ENCODE assay signal across 21 cellular contexts in genomic region chr14:50013934-50014333, GRCh38.
A peak's percentile ranks its signal among the peaks of the same experiment; 100 is the strongest.
DNase-seq lines count a peak whose midpoint lies in the region; ATAC-seq, FAIRE-seq and TF ChIP-seq lines count a peak whose summit lies in the region.
"Had no signal": no experiment of that assay in that cellular context is flagged by ENCODE, and none has a peak within 500 bp of the region (broad histone marks: within the 10 kb centered on the region; RNA-seq: fewer than 3 reads in every experiment).

No MANE protein-coding gene starts in this region.

- peaks cover 96% of the 10 kb centered on the region for H3K36me3 Mint-ChIP-seq in activated T-helper 17 cell treated with anti-CD3 and anti-CD28 coated beads, Interleukin-2, amount 50 U/mL, for 72 hours (ENCODE audit: low read depth)
- H3K36me3 Mint-ChIP-seq in stimulated activated naive B cell treated with anti-CD40 and anti-IgM and Interleukin-4, amounts not matched to agents 10 μg/mL and 1 μg/mL and 100 μg/mL, for 72 hours: peaks cover 7 to 10% of the 10 kb centered on the region in 2 donors

- ATAC-seq in HCT116: no peak; the same call in 1 of the 2 replicates
- ATAC-seq in activated T-helper 17 cell treated with anti-CD3 and anti-CD28 coated beads, Interleukin-2, amount 50 U/mL, for 72 hours (replicated peaks): no peak
- no peak for ATAC-seq in stimulated activated naive B cell treated with anti-CD40 and anti-IgM and Interleukin-4, amounts not matched to agents 10 μg/mL and 1 μg/mL and 100 μg/mL, for 72 hours (replicated peaks)
- no peak for ATAC-seq in HG03135 (IDR thresholded peaks at IDR 0.05; ENCODE audit: unreplicated experiment)
- no peak for ATAC-seq in GM19467 (IDR thresholded peaks at IDR 0.05; ENCODE audit: unreplicated experiment)
- ATAC-seq: left lobe of liver had no signal

- no peak for TF ChIP-seq CTCF in HCT116 (IDR thresholded peaks at IDR 0.05 in 2 of 3, conservative IDR thresholded peaks at IDR 0.05 in 1 of 3; ENCODE audit: borderline replicate concordance in 1 of 3, insufficient read depth in 1 of 3, low read depth in 2 of 3, low read length in 2 of 3)
- TF ChIP-seq CTCF in keratinocyte (optimal IDR thresholded peaks at IDR 0.05 in 1 of 3, IDR thresholded peaks at IDR 0.05 in 1 of 3, conservative IDR thresholded peaks at IDR 0.05 in 1 of 3; ENCODE audit: extremely low read depth in 1 of 3, insufficient read depth in 2 of 3, low read length in 3 of 3): no peak

- H3K9ac ChIP-seq in HCT116 (ENCODE audit: low read length) (peak overlapping the region; percentile 19), keratinocyte (ENCODE audit: control insufficient read depth, extremely low read depth, insufficient read depth, low read length) (peak overlapping the region; percentile 20)
- H3K9ac ChIP-seq: BLaER1 had no signal

- H3K4me3 Mint-ChIP-seq in activated T-helper 17 cell treated with anti-CD3 and anti-CD28 coated beads, Interleukin-2, amount 50 U/mL, for 72 hours: no peak overlapping the region
- no peak overlapping the region for H3K4me3 Mint-ChIP-seq in stimulated activated naive B cell treated with anti-CD40 and anti-IgM and Interleukin-4, amounts not matched to agents 10 μg/mL and 1 μg/mL and 100 μg/mL, for 72 hours
- H3K4me3 Mint-ChIP-seq: activated naive CD8-positive, alpha-beta T cell treated with anti-CD3 and anti-CD28 coated beads, Interleukin-2, amount 50 U/mL, for 24 hours; activated T-cell treated with anti-CD3 and anti-CD28 coated beads, Interleukin-2, amount 50 U/mL, for 4 hours; naive B cell had no signal

- H4K20me1 ChIP-seq in HCT116 (ENCODE audit: insufficient read depth) (no peaks in the 10 kb centered on the region), keratinocyte (ENCODE audit: control insufficient read depth, extremely low read depth, insufficient read depth, low read length) (no peaks in the 10 kb centered on the region)
- H4K20me1 ChIP-seq: BLaER1 had no signal

- H3K27me3 ChIP-seq in HCT116 (ENCODE audit: insufficient read depth, low read length) (no peaks in the 10 kb centered on the region), keratinocyte (ENCODE audit: control insufficient read depth, extremely low read depth, insufficient read depth, low read length) (no peaks in the 10 kb centered on the region)
- H3K27me3 ChIP-seq: BLaER1, transverse colon had no signal

- RAD21 ChIA-PET in HCT116 (lab: Charles Lee; ENCODE audit: low non-redundant PET in 1 of 2, low total read pairs in 2 of 2, uncharacterized antibody in 2 of 2, unreplicated experiment in 2 of 2): no interaction called here

- DNase-seq in HCT116 (ENCODE audit: low read depth, low spot score) (no peak), keratinocyte (ENCODE audit: low read depth, low spot score) (no peak), DMS79 treated with DMSO at 0.1 percent for 48 hours (lab: John Stamatoyannopoulos, UW) (no peak)
- no peak for DNase-seq in stimulated activated naive B cell treated with anti-CD40 and anti-IgM and Interleukin-4, amounts not matched to agents 10 μg/mL and 1 μg/mL and 100 μg/mL, for 72 hours
- DNase-seq: activated CD4-positive, alpha-beta T cell treated with anti-CD3 and anti-CD28 coated beads for 48 hours; activated naive CD8-positive, alpha-beta T cell treated with anti-CD3 and anti-CD28 coated beads, Interleukin-2, amount 50 U/mL, for 24 hours; activated T-cell treated with anti-CD3 and anti-CD28 coated beads, Interleukin-2, amount 50 U/mL, for 4 hours; H7; Karpas-422; MV-4-11; naive B cell; NCI-H510A; occipital lobe; transverse colon had no signal

- H3K4me1 ChIP-seq in HCT116 (ENCODE audit: control insufficient read depth in 1 of 2, insufficient read depth in 2 of 2, low read length in 2 of 2) (peaks cover 37 to 60% of the 10 kb centered on the region in 2 experiments), keratinocyte (ENCODE audit: control insufficient read depth, extremely low read depth, insufficient read depth, low read length) (peaks cover 36% of the 10 kb centered on the region)
- H3K4me1 ChIP-seq: BLaER1 had no signal

- H3K27ac ChIP-seq in HCT116 (ENCODE audit: low read depth, low read length) (peak overlapping the region; percentile 73), keratinocyte (ENCODE audit: control insufficient read depth, insufficient read depth, low read length) (peak overlapping the region; percentile 86)
- H3K27ac ChIP-seq: BLaER1, transverse colon had no signal

- no peak overlapping the region for H3K4me3 ChIP-seq in HCT116 (replicated peaks in 1 of 2; ENCODE audit: low read depth in 1 of 2, low read length in 2 of 2)
- no peak overlapping the region for H3K4me3 ChIP-seq in keratinocyte (ENCODE audit: control insufficient read depth in 2 of 3, extremely low read depth in 1 of 3, insufficient read depth in 2 of 3, low read depth in 1 of 3, low read length in 3 of 3)
- H3K4me3 ChIP-seq: BLaER1, transverse colon had no signal

- no TSS peak for BruUV-seq in HCT116 (replicated peaks; lab: Mats Ljungman, UMichigan)

- H3K36me3 ChIP-seq in HCT116 (ENCODE audit: control insufficient read depth in 1 of 2, insufficient read depth in 2 of 2, low read length in 2 of 2) (no peaks in the 10 kb centered on the region), keratinocyte (ENCODE audit: control insufficient read depth in 2 of 2, extremely low read depth in 1 of 2, insufficient read depth in 2 of 2, low read length in 2 of 2) (no peaks in the 10 kb centered on the region)
- H3K36me3 ChIP-seq: BLaER1, transverse colon had no signal

- H3K9me1 ChIP-seq in keratinocyte (ENCODE audit: control insufficient read depth, extremely low read depth, insufficient read depth, low read length): no peaks in the 10 kb centered on the region

- H3K9me3 Mint-ChIP-seq in activated T-helper 17 cell treated with anti-CD3 and anti-CD28 coated beads, Interleukin-2, amount 50 U/mL, for 72 hours: no peaks in the 10 kb centered on the region
- no peaks in the 10 kb centered on the region for H3K9me3 Mint-ChIP-seq in stimulated activated naive B cell treated with anti-CD40 and anti-IgM and Interleukin-4, amounts not matched to agents 10 μg/mL and 1 μg/mL and 100 μg/mL, for 72 hours
- H3K9me3 Mint-ChIP-seq: activated naive CD8-positive, alpha-beta T cell treated with anti-CD3 and anti-CD28 coated beads, Interleukin-2, amount 50 U/mL, for 24 hours; activated T-cell treated with anti-CD3 and anti-CD28 coated beads, Interleukin-2, amount 50 U/mL, for 4 hours; naive B cell had no signal

- CTCF ChIA-PET in HCT116 (lab: Charles Lee): no interaction called here

- H3K4me2 ChIP-seq in HCT116 (ENCODE audit: low read length): peak overlapping the region; percentile 42
- peak overlapping the region; percentile 39 for H3K4me2 ChIP-seq in keratinocyte (ENCODE audit: control insufficient read depth, extremely low read depth, insufficient read depth, low read depth, low read length)
- H3K4me2 ChIP-seq: BLaER1 had no signal

- H3K9me2 ChIP-seq in HCT116 (ENCODE audit: insufficient read depth): no peaks in the 10 kb centered on the region

- TF ChIP-seq RAD21 in HCT116 (IDR thresholded peaks at IDR 0.05; ENCODE audit: low read depth): no peak

- H3K9me3 ChIP-seq in HCT116 (ENCODE audit: control insufficient read depth in 1 of 2, insufficient read depth in 1 of 2, low read depth in 1 of 2, low read length in 2 of 2) (no peaks in the 10 kb centered on the region), keratinocyte (ENCODE audit: control insufficient read depth, low read depth, low read length) (no peaks in the 10 kb centered on the region)
- H3K9me3 ChIP-seq: BLaER1, transverse colon had no signal

- FAIRE-seq in keratinocyte (lab: Jason Lieb, UNC): no peak
- FAIRE-seq: endothelial cell of umbilical vein, GM12892 had no signal

- no peak overlapping the region for H2AFZ ChIP-seq in HCT116 (ENCODE audit: low read depth, low read length, poor library complexity, severe bottlenecking)
- no peak overlapping the region for H2AFZ ChIP-seq in keratinocyte (ENCODE audit: control insufficient read depth, low read length)

- H3K4me1 Mint-ChIP-seq in activated T-helper 17 cell treated with anti-CD3 and anti-CD28 coated beads, Interleukin-2, amount 50 U/mL, for 72 hours: peaks cover 32% of the 10 kb centered on the region
- peaks cover 37 to 52% of the 10 kb centered on the region in 2 donors for H3K4me1 Mint-ChIP-seq in stimulated activated naive B cell treated with anti-CD40 and anti-IgM and Interleukin-4, amounts not matched to agents 10 μg/mL and 1 μg/mL and 100 μg/mL, for 72 hours

- intact Hi-C loops in HCT116 (cut with micrococcal nuclease): no loop called here

- no peaks in the 10 kb centered on the region for H3K27me3 Mint-ChIP-seq in activated T-helper 17 cell treated with anti-CD3 and anti-CD28 coated beads, Interleukin-2, amount 50 U/mL, for 72 hours
- no peaks in the 10 kb centered on the region for H3K27me3 Mint-ChIP-seq in stimulated activated naive B cell treated with anti-CD40 and anti-IgM and Interleukin-4, amounts not matched to agents 10 μg/mL and 1 μg/mL and 100 μg/mL, for 72 hours
- H3K27me3 Mint-ChIP-seq: activated naive CD8-positive, alpha-beta T cell treated with anti-CD3 and anti-CD28 coated beads, Interleukin-2, amount 50 U/mL, for 24 hours; naive B cell had no signal

- H3K27ac Mint-ChIP-seq in activated T-helper 17 cell treated with anti-CD3 and anti-CD28 coated beads, Interleukin-2, amount 50 U/mL, for 72 hours: peak overlapping the region; percentile 2
- H3K27ac Mint-ChIP-seq in stimulated activated naive B cell treated with anti-CD40 and anti-IgM and Interleukin-4, amounts not matched to agents 10 μg/mL and 1 μg/mL and 100 μg/mL, for 72 hours: peak overlapping the region; percentile 1

- dilution Hi-C loops in keratinocyte (cut with MboI; ENCODE audit: extremely low pct_ligation_motif_present, low sequenced_read_pairs): no loop called here

- no peak for TF ChIP-seq POLR2A in HCT116 (IDR thresholded peaks at IDR 0.05; ENCODE audit: borderline replicate concordance, extremely low read depth, insufficient read depth, insufficient read length)

- no peaks in the 10 kb centered on the region for H3K79me2 ChIP-seq in HCT116 (ENCODE audit: insufficient read depth, low read length)
- H3K79me2 ChIP-seq in keratinocyte (ENCODE audit: control insufficient read depth, insufficient read depth, low read length): no peaks in the 10 kb centered on the region

- POLR2A ChIA-PET in HCT116 (lab: Charles Lee): interaction anchor here (1.7 to 2.8 kb wide), 2 partner anchors 10 to 48 kb away, joined by 5 to 15 read pairs; no protein-coding TSS in a partner anchor

TF ChIP-seq in HCT116, 20 proteins besides CTCF, POLR2A, EP300 and RAD21:
- TF ChIP-seq POLR2AphosphoS5 (IDR thresholded peaks at IDR 0.05; ENCODE audit: low read depth, low read length): no peak
- 0 out of 2 replicates have a peak, but pooled peaks have one; percentile 2 for TF ChIP-seq CEBPB (IDR thresholded peaks at IDR 0.05; ENCODE audit: low read depth)
- TF ChIP-seq SIN3A (IDR thresholded peaks at IDR 0.05; ENCODE audit: low read depth): 0 out of 2 replicates have a peak, but pooled peaks have one; percentile 7
